Comparison of ENCODE assay signal across 12 cellular contexts in genomic region chr5:141199359-141200235, GRCh38. TPM values are rescaled to one million over a fixed set of nuclear protein-coding genes. Genes with fewer than 3 reads are reported as not detected.
DNase-seq lines count a peak whose midpoint lies in the region; ATAC-seq, FAIRE-seq and TF ChIP-seq lines count a peak whose summit lies in the region.
"Had no signal": no experiment of that assay in that cellular context is flagged by ENCODE, and none has a peak within 500 bp of the region (broad histone marks: within the 10 kb centered on the region; RNA-seq: fewer than 3 reads in every experiment).

Gene PCDHB11, plus strand, starts transcription at chr5:141199627. Its CDS starts 148 bp downstream, at chr5:141199775.

- no peaks in the 10 kb centered on the region for H3K4me1 ChIP-seq in neuron (ENCODE audit: insufficient read depth, low read length)
- no peaks in the 10 kb centered on the region for H3K4me1 ChIP-seq in colonic mucosa
- no peaks in the 10 kb centered on the region for H3K4me1 ChIP-seq in gastroesophageal sphincter

- CTCF ChIA-PET in activated CD8-positive, alpha-beta memory T cell treated with anti-CD3 and anti-CD28 coated beads, Interleukin-2, amount 10 ng/mL, durations not matched to agents 7 days and 5 days (lab: Charles Lee) = interaction anchor here (0.7 to 0.9 kb wide), 2 partner anchors 12 to 221 kb away, joined by 3 read pairs; partner anchors contain the start of genes PCDHB9 and PCDHGA11

- H3K36me3 ChIP-seq in neuron (ENCODE audit: insufficient read depth, low read length) = peaks cover 3% of the 10 kb centered on the region
- no peaks in the 10 kb centered on the region for H3K36me3 ChIP-seq in colonic mucosa
- H3K36me3 ChIP-seq in gastroesophageal sphincter = no peaks in the 10 kb centered on the region

- peak; percentile 91 for FAIRE-seq in TTC549 (lab: Jason Lieb, UNC)
- FAIRE-seq: GM12878 had no signal

- peaks cover 21% of the 10 kb centered on the region for H3K36me3 Mint-ChIP-seq in osteocyte (ENCODE audit: unreplicated experiment)
- H3K36me3 Mint-ChIP-seq in activated CD8-positive, alpha-beta memory T cell treated with anti-CD3 and anti-CD28 coated beads, Interleukin-2, amount 10 ng/mL, durations not matched to agents 7 days and 5 days = peaks cover 3% of the 10 kb centered on the region

- peaks cover 52% of the 10 kb centered on the region for H3K9me3 Mint-ChIP-seq in osteocyte (ENCODE audit: unreplicated experiment)
- H3K9me3 Mint-ChIP-seq in activated CD8-positive, alpha-beta memory T cell treated with anti-CD3 and anti-CD28 coated beads, Interleukin-2, amount 10 ng/mL, durations not matched to agents 7 days and 5 days (ENCODE audit: low read depth) = peaks cover 16% of the 10 kb centered on the region

- TF ChIP-seq POLR2A in NB4 (IDR thresholded peaks at IDR 0.05; ENCODE audit: extremely low read depth, insufficient read length) = no peak
- no peak for TF ChIP-seq POLR2A in gastroesophageal sphincter (IDR thresholded peaks at IDR 0.05)

- H3K27me3 ChIP-seq in neuron (ENCODE audit: insufficient read depth, low read length) (no peaks in the 10 kb centered on the region), colonic mucosa (no peaks in the 10 kb centered on the region), gastroesophageal sphincter (peaks cover 27% of the 10 kb centered on the region)

- DNase-seq in EL (peak; percentile 3), NB4 (ENCODE audit: low read depth) (peak; percentile 34), colonic mucosa (no peak), osteocyte (ENCODE audit: extremely low spot score, unreplicated experiment) (no peak)
- DNase-seq in activated CD8-positive, alpha-beta memory T cell treated with anti-CD3 and anti-CD28 coated beads, Interleukin-2, amount 10 ng/mL, durations not matched to agents 7 days and 5 days = no peak
- DNase-seq: anterior cingulate cortex; stimulated activated CD4-positive, alpha-beta T cell treated with anti-CD3 and anti-CD28 coated beads, Interleukin-4, amount 100 ng/mL, for 24 hours had no signal

- H3K27ac Mint-ChIP-seq in osteocyte (ENCODE audit: unreplicated experiment) = no peak within 1 kb of the TSS
- no peak within 1 kb of the TSS for H3K27ac Mint-ChIP-seq in activated CD8-positive, alpha-beta memory T cell treated with anti-CD3 and anti-CD28 coated beads, Interleukin-2, amount 10 ng/mL, durations not matched to agents 7 days and 5 days
- H3K27ac Mint-ChIP-seq: T-helper 1 cell treated with Interleukin-12 subunit alpha and Interleukin-12 subunit beta and Interleukin-4 antibody, amounts not matched to agents 30 μg/mL and 1 μg/mL, for 36 hours had no signal

- H3K9me3 ChIP-seq in neuron (ENCODE audit: low read length) = peaks cover 34% of the 10 kb centered on the region
- H3K9me3 ChIP-seq in colonic mucosa = peaks cover 5% of the 10 kb centered on the region
- H3K9me3 ChIP-seq in gastroesophageal sphincter = peaks cover 0 to 98% (median 0%) of the 10 kb centered on the region in 3 donors

- no peak within 1 kb of the TSS for H3K4me3 ChIP-seq in NB4 (ENCODE audit: low read depth, low read length)
- peak within 1 kb of the TSS; percentile 39 for H3K4me3 ChIP-seq in neuron (ENCODE audit: low read length)
- H3K4me3 ChIP-seq in colonic mucosa = no peak within 1 kb of the TSS
- peak within 1 kb of the TSS in 1 of 2 donors; percentile 29 for H3K4me3 ChIP-seq in gastroesophageal sphincter
- H3K4me3 ChIP-seq: GM12878 had no signal

- H3K27ac ChIP-seq in colonic mucosa = no peak within 1 kb of the TSS
- no peak within 1 kb of the TSS for H3K27ac ChIP-seq in gastroesophageal sphincter

- H3K4me1 Mint-ChIP-seq in osteocyte (ENCODE audit: unreplicated experiment) = no peaks in the 10 kb centered on the region
- no peaks in the 10 kb centered on the region for H3K4me1 Mint-ChIP-seq in activated CD8-positive, alpha-beta memory T cell treated with anti-CD3 and anti-CD28 coated beads, Interleukin-2, amount 10 ng/mL, durations not matched to agents 7 days and 5 days

- TF ChIP-seq CTCF in NB4 (IDR thresholded peaks at IDR 0.05; ENCODE audit: low read depth, low read length) = peak; percentile 38
- TF ChIP-seq CTCF in colonic mucosa (IDR thresholded peaks at IDR 0.05) = no peak
- no peak for TF ChIP-seq CTCF in osteocyte (IDR thresholded peaks at IDR 0.05)
- peak in 1 of 4 experiments; percentile 13 for TF ChIP-seq CTCF in gastroesophageal sphincter (IDR thresholded peaks at IDR 0.05)

- H2AFZ ChIP-seq in neuron (ENCODE audit: low read depth, low read length) = peak within 1 kb of the TSS; percentile 3

- no peak within 1 kb of the TSS for H3K4me3 Mint-ChIP-seq in osteocyte (ENCODE audit: unreplicated experiment)
- H3K4me3 Mint-ChIP-seq in activated CD8-positive, alpha-beta memory T cell treated with anti-CD3 and anti-CD28 coated beads, Interleukin-2, amount 10 ng/mL, durations not matched to agents 7 days and 5 days = no peak within 1 kb of the TSS
- H3K4me3 Mint-ChIP-seq: T-helper 1 cell treated with Interleukin-12 subunit alpha and Interleukin-12 subunit beta and Interleukin-4 antibody, amounts not matched to agents 30 μg/mL and 1 μg/mL, for 36 hours had no signal

- WGBS in gastroesophageal sphincter (ENCODE audit: low coverage in 1 of 2), 2 donors = 28 to 53% methylated on average over 12 to 19 of the region's 21 CpGs

- TF ChIP-seq EP300 in gastroesophageal sphincter (IDR thresholded peaks at IDR 0.05) = no peak

- intact Hi-C loops in colonic mucosa (cut with DNase I) = no loop called here

- no peak for ATAC-seq in gastroesophageal sphincter
- no peak for ATAC-seq in activated CD8-positive, alpha-beta memory T cell treated with anti-CD3 and anti-CD28 coated beads, Interleukin-2, amount 10 ng/mL, durations not matched to agents 7 days and 5 days
- ATAC-seq: GM12878 had no signal

- no peak within 1 kb of the TSS for H3K9ac ChIP-seq in colonic mucosa (ENCODE audit: low read depth in 2 of 2, low read length in 2 of 2)

- no peaks in the 10 kb centered on the region for H3K27me3 Mint-ChIP-seq in osteocyte (ENCODE audit: unreplicated experiment)
- no peaks in the 10 kb centered on the region for H3K27me3 Mint-ChIP-seq in activated CD8-positive, alpha-beta memory T cell treated with anti-CD3 and anti-CD28 coated beads, Interleukin-2, amount 10 ng/mL, durations not matched to agents 7 days and 5 days

RNA-seq across cellular contexts. Expression of gene PCDHB11, which starts in this region (rescaled TPM):
- total RNA-seq in colonic mucosa = 1 to 10 TPM in 1 of 2 donors, under 1 TPM in 1; 0.59 to 2.2 TPM
- total RNA-seq in osteocyte = 1.9 and 2.4 TPM in 2 replicates
- total RNA-seq in gastroesophageal sphincter = 1 to 10 TPM in 3 of 4 donors, under 1 TPM in 1; 0.99 to 5.4 (median 3.0) TPM
- total RNA-seq in activated CD8-positive, alpha-beta memory T cell treated with anti-CD3 and anti-CD28 coated beads, Interleukin-2, amount 10 ng/mL, durations not matched to agents 7 days and 5 days = not detected
- total RNA-seq: GM12878 had no signal

Comparison
In these comparisons a context has a peak if more than half of its experiments do, and no peak if none do; other contexts are left out.
1. DNase-seq: peak in EL (single experiment) and NB4 (single experiment); none in colonic mucosa (single experiment), osteocyte (single experiment) and activated CD8-positive, alpha-beta memory T cell treated with anti-CD3 and anti-CD28 coated beads, Interleukin-2, amount 10 ng/mL, durations not matched to agents 7 days and 5 days (single experiment).